ENCODE assay signal across 15 cellular contexts in the genomic region with DNA sequence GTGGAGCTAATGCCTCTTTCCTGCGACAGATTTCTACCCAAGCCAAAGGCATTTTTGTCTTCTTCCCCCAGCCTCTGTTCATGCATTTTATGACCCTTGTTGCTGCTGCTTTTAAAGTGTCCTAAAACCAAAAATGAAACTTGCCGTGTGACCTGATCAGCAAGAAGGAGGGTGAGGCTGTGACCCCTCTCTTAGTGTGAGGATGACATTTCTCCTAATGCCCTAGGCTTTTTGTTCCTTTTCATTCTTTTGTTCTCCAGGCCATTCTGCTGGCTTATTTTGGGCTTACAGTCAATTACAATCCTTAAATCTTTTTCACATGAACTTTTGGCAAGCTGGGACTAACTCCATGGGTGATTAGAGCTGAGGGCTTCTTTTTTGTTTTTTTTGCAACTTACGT. TPM values are rescaled to one million over a fixed set of nuclear protein-coding genes. Genes with fewer than 3 reads are reported as not detected.
A peak's percentile ranks its signal among the peaks of the same experiment; 100 is the strongest.
DNase-seq lines count a peak whose midpoint lies in the region; ATAC-seq, FAIRE-seq and TF ChIP-seq lines count a peak whose summit lies in the region.
"Had no signal": no experiment of that assay in that cellular context is flagged by ENCODE, and none has a peak within 500 bp of the region (broad histone marks: within the 10 kb centered on the region; RNA-seq: fewer than 3 reads in every experiment).

No MANE protein-coding gene starts in this region.

- H3K27ac Mint-ChIP-seq in T-cell: peak overlapping the region; percentile 1 to 76

- H3K4me3 Mint-ChIP-seq in T-cell: no peak overlapping the region

- WGBS in spleen, 5 donors: 38 to 66% (median 58%) methylated on average over 3 of the region's 3 CpGs

- intact Hi-C loops in spleen (cut with DNase I; ENCODE audit: low total_unique reads): no loop called here

- H3K9me3 ChIP-seq in spleen: no peaks in the 10 kb centered on the region

- DNase-seq in T-cell: no peak
- DNase-seq in spleen: no peak
- no peak for DNase-seq in putamen (ENCODE audit: low spot score)
- no peak for DNase-seq in NCI-H446 (lab: John Stamatoyannopoulos, UW)
- no peak for DNase-seq in H54 (ENCODE audit: insufficient read length, low spot score)
- no peak for DNase-seq in left lobe of liver (ENCODE audit: low spot score)
- DNase-seq: activated CD4-positive, CD25-positive, alpha-beta regulatory T cell; EL; GM23248; PC-9 had no signal

- POLR2A ChIA-PET in T-cell (lab: Charles Lee): no interaction called here

- TF ChIP-seq POLR2A in spleen (IDR thresholded peaks at IDR 0.05) (no peak), H54 (IDR thresholded peaks at IDR 0.05; ENCODE audit: low read depth, low read length) (no peak)

- peaks cover 44 to 54% (median 52%) of the 10 kb centered on the region in 3 donors for H3K4me1 Mint-ChIP-seq in T-cell

- CTCF ChIA-PET in T-cell (lab: Charles Lee): interaction anchor here in 1 of 2 donors (0.5 kb wide), 1 partner anchor 1159 kb away, joined by 3 read pairs; no protein-coding TSS in a partner anchor

- no peak overlapping the region for H3K4me3 ChIP-seq in spleen
- H3K4me3 ChIP-seq: GM23248, PC-9 had no signal

- peak overlapping the region in 5 of 8 donors; percentile 2 to 69 (median 36) for H3K27ac ChIP-seq in spleen
- H3K27ac ChIP-seq: GM23248, PC-9 had no signal

- ATAC-seq in GM18868 (IDR thresholded peaks at IDR 0.05; ENCODE audit: unreplicated experiment): peak; percentile 66
- ATAC-seq in HG02610 (IDR thresholded peaks at IDR 0.05; ENCODE audit: unreplicated experiment): peak; percentile 58
- ATAC-seq in T-cell (replicated peaks in 1 of 4): no peak
- ATAC-seq in left lobe of liver: no peak

- FAIRE-seq in H54 (lab: Jason Lieb, UNC): no peak
- FAIRE-seq: endothelial cell of umbilical vein had no signal

- H3K27me3 Mint-ChIP-seq in T-cell: no peaks in the 10 kb centered on the region

- H3K36me3 ChIP-seq in spleen: peaks cover 0 to 4% (median 0%) of the 10 kb centered on the region in 6 donors

- no peak for TF ChIP-seq CTCF in spleen (IDR thresholded peaks at IDR 0.05 in 8 of 11, conservative IDR thresholded peaks at IDR 0.05 in 3 of 11)

- peaks cover 21% of the 10 kb centered on the region for H3K36me3 Mint-ChIP-seq in T-cell

- peaks cover 10 to 90% (median 41%) of the 10 kb centered on the region in 6 donors for H3K4me1 ChIP-seq in spleen

- H3K9me3 Mint-ChIP-seq in T-cell: no peaks in the 10 kb centered on the region

- no peaks in the 10 kb centered on the region for H3K27me3 ChIP-seq in spleen (replicated peaks in 1 of 7)

RNA-seq across cellular contexts. Expression of a gene that starts 34.4 kb away (rescaled TPM):
- total RNA-seq in T-cell: 1 to 10 TPM; 1.4 to 2.3 (median 1.7) TPM
- total RNA-seq in spleen: 1 to 10 TPM; 2.3 to 7.5 (median 4.5) TPM
- polyA plus RNA-seq in spleen: 1 to 10 TPM in 1 of 3 donors, under 1 TPM in 2; 0.53 to 1.2 (median 0.83) TPM
- total RNA-seq in left lobe of liver: not detected
- total RNA-seq: endothelial cell of umbilical vein, GM23248, M059J, osteocyte had no signal
- polyA plus RNA-seq: endothelial cell of umbilical vein, GM23248 had no signal

Comparison
In these comparisons a context has a peak if more than half of its experiments do, and no peak if none do; other contexts are left out.
1. ATAC-seq: peak in GM18868 (single experiment) and HG02610 (single experiment); none in T-cell (0 of 4) and left lobe of liver (single experiment).